In the genomic region with DNA sequence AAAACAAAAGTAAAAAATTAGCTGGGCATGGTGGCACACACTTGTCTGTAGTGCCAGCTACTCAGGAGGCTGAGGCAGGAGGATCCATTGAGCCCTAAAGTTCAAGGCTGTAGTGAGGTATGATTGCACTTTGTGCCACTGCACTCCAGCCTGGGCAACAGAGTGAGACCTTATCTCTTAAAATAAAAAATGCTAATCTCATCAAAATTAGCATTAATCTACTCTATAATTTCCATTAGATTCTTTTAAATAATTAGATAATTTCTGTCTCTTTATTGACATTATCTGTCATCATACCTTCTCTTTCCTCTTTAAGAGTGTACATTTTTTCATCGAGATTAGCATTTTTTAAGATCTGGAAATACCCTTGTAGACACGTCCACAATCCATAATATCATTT, we compare ENCODE assay signal across 3 cellular contexts.
TF ChIP-seq lines count a peak whose summit lies in the region.

No MANE protein-coding gene starts in this region.

TF ChIP-seq in HepG2, 621 proteins besides CTCF, POLR2A, EP300 and RAD21:
- peak; percentile 47; the same call in 1 of the 2 replicates for TF ChIP-seq MAFF (IDR thresholded peaks at IDR 0.05; ENCODE audit: low read depth, low read length)
- no peak for TF ChIP-seq SMAD3 (CRISPR knock-in tag; IDR thresholded peaks at IDR 0.05)
- no peak for TF ChIP-seq MAFG (CRISPR knock-in tag; IDR thresholded peaks at IDR 0.05)
- TF ChIP-seq MAFK (conservative IDR thresholded peaks at IDR 0.05 in 1 of 2, IDR thresholded peaks at IDR 0.05 in 1 of 2; ENCODE audit: low read length in 2 of 2) = peak; percentile 56 to 78

TF ChIP-seq in A549, 52 proteins besides CTCF, POLR2A, EP300 and RAD21:
- TF ChIP-seq MAFK (IDR thresholded peaks at IDR 0.05; ENCODE audit: partially characterized antibody) (peak; percentile 35), CEBPB (IDR thresholded peaks at IDR 0.05) (no peak)

TF ChIP-seq in K562, 482 proteins besides CTCF, POLR2A, EP300 and RAD21:
- TF ChIP-seq TAF7 (tag; IDR thresholded peaks at IDR 0.05) (no peak), ZNF316 (IDR thresholded peaks at IDR 0.05) (0 out of 2 replicates have a peak, but pooled peaks have one; percentile 12), ATF3 (IDR thresholded peaks at IDR 0.05) (no peak), ATF3 (CRISPR knock-in tag; conservative IDR thresholded peaks at IDR 0.05) (no peak)
